In genomic region chr22:50256258-50256862, GRCh38 we compare ENCODE assay signal across 18 cellular contexts.
"Had no signal": no experiment of that assay in that cellular context is flagged by ENCODE, and none has a peak within 500 bp of the region (broad histone marks: within the 10 kb centered on the region; RNA-seq: fewer than 3 reads in every experiment).

No MANE protein-coding gene starts in this region.

- ATAC-seq: Panc1, PC-3, T-cell had no signal

- H3K9me3 ChIP-seq: SK-N-SH had no signal

- H3K9ac ChIP-seq: SK-N-SH had no signal

- DNase-seq: KBM-7, NCI-H1092, NCI-H1105 treated with DMSO at 0.1 percent for 48 hours, NCI-H1417 treated with DMSO at 0.1 percent for 48 hours, NCI-H146, NCI-H1694 treated with DMSO at 0.1 percent for 48 hours, NCI-H2029, NCI-H2081 treated with DMSO at 0.1 percent for 48 hours, NCI-H345, NCI-H446 treated with DMSO at 0.1 percent for 48 hours, NCI-H510A treated with DMSO at 0.1 percent for 48 hours, NCI-H82, PC-3, SHP77, SK-N-SH, SW 1271, T-cell had no signal

- H3K4me2 ChIP-seq: SK-N-SH had no signal

- H3K9me2 ChIP-seq: SK-N-SH had no signal
